1 cellular context compared by ENCODE assay signal in the genomic region with DNA sequence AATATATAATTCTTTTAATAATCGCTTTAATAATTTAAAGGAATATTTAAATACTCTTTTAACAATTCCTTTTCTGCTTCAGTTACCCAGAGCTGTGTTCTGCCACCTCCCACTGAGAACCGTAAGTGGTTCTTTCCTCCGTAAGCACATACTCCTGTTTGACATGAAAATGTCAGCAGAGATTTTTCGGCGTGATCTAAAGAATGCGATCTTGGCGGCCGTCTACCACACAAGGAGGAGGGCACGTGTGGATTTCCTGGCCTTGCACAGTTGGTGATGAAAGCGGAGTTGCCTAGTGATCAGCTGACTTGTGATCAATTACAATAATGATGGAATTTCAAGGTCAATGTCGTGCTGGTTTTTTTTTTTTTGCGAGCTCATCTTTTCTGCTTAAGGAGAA.
TF ChIP-seq lines count a peak whose summit lies in the region.

No MANE protein-coding gene starts in this region.

TF ChIP-seq in K562, 482 proteins besides CTCF, POLR2A, EP300 and RAD21 (continued from another document):
- TF ChIP-seq ZNF316 (IDR thresholded peaks at IDR 0.05) = 0 out of 2 replicates have a peak, but pooled peaks have one; percentile 5
